1 cellular context compared by ENCODE assay signal in genomic region chr1:155189926-155190325, GRCh38. TPM values are rescaled to one million over a fixed set of nuclear protein-coding genes. Genes with fewer than 3 reads are reported as not detected.
"Had no signal": no experiment of that assay in that cellular context is flagged by ENCODE, and none has a peak within 500 bp of the region (broad histone marks: within the 10 kb centered on the region; RNA-seq: fewer than 3 reads in every experiment).

No MANE protein-coding gene starts in this region.

RNA-seq across cellular contexts. Expression of gene TRIM46, which starts 16.3 kb away (rescaled TPM):
- total RNA-seq: HT-29 had no signal
